In the genomic region with DNA sequence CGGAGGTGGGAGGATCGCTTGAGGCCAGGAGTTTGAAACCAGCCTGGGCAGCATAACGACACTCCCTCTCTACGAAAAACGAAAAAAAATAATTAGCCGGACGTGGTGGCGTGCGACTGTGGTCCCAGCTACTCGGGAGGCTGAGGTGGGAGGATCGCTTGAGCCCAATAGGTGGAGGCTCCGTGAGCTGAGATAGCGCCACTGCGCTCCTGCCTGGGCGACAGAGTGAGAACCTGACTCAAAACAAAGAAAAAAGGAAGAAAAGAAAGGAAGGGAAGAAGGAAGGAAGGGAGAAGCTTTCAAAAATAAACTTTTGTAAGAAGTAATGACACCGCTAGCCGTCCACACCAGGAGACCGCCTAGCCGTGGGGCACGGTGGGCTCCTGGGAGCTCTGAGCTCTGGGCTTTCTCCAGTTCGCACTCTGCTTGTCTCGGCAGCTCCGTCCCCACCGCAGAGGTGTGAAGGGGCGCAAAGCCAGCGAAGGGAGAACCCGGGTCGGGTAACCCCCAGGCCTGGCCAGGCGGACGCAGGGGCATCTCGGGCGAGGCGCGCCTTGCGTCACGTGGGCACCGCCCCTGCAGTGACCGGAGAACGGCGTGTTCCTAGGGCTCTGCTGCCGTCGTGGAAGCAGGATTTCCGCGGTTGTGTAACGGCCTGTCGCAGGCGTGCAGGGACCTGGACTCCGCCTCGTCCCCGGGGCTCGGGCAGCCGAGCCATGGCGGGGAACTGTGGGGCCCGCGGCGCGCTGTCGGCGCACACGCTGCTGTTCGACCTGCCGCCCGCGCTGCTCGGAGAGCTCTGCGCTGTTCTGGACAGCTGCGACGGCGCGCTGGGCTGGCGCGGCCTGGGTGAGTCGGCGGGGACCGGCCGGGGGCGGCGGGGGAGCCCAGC, we compare ENCODE assay signal across 8 cellular contexts. TPM values are rescaled to one million over a fixed set of nuclear protein-coding genes. Genes with fewer than 3 reads are reported as not detected.
DNase-seq lines count a peak whose midpoint lies in the region; ATAC-seq and TF ChIP-seq lines count a peak whose summit lies in the region.

A gene with protein sequence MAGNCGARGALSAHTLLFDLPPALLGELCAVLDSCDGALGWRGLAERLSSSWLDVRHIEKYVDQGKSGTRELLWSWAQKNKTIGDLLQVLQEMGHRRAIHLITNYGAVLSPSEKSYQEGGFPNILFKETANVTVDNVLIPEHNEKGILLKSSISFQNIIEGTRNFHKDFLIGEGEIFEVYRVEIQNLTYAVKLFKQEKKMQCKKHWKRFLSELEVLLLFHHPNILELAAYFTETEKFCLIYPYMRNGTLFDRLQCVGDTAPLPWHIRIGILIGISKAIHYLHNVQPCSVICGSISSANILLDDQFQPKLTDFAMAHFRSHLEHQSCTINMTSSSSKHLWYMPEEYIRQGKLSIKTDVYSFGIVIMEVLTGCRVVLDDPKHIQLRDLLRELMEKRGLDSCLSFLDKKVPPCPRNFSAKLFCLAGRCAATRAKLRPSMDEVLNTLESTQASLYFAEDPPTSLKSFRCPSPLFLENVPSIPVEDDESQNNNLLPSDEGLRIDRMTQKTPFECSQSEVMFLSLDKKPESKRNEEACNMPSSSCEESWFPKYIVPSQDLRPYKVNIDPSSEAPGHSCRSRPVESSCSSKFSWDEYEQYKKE (plus strand): TSS at position 631 of the 892 bp plus-strand sequence. CDS start 86 bp downstream, at position 717.

- TF ChIP-seq CTCF in right atrium auricular region (IDR thresholded peaks at IDR 0.05): no peak

- H3K4me1 ChIP-seq in adipocyte (ENCODE audit: control insufficient read depth, insufficient read depth, low read length) (peaks cover 26% of the 10 kb centered on the region), right atrium auricular region (peaks cover 0 to 19% of the 10 kb centered on the region in 2 donors), rectal smooth muscle tissue (ENCODE audit: control insufficient read depth, insufficient read depth, low read length) (no peaks in the 10 kb centered on the region)

- ATAC-seq in HG02763 (IDR thresholded peaks at IDR 0.05; ENCODE audit: unreplicated experiment): peak; percentile 46

- H3K36me3 ChIP-seq in adipocyte (ENCODE audit: control insufficient read depth, insufficient read depth, low read length, severe bottlenecking) (peaks cover 4% of the 10 kb centered on the region), right atrium auricular region (no peaks in the 10 kb centered on the region), rectal smooth muscle tissue (ENCODE audit: control insufficient read depth, insufficient read depth, low read length) (no peaks in the 10 kb centered on the region)

- H3K9ac ChIP-seq in adipocyte (ENCODE audit: low read length) (peak within 1 kb of the TSS; percentile 90), rectal smooth muscle tissue (ENCODE audit: low read length) (no peak within 1 kb of the TSS)

- H3K27me3 ChIP-seq in adipocyte (replicated peaks; ENCODE audit: control insufficient read depth, insufficient read depth, low read length) (no peaks in the 10 kb centered on the region), right atrium auricular region (no peaks in the 10 kb centered on the region), rectal smooth muscle tissue (ENCODE audit: control insufficient read depth, insufficient read depth, low read length) (peaks cover 5% of the 10 kb centered on the region)

- H3K27ac ChIP-seq in right atrium auricular region: peak within 1 kb of the TSS; percentile 87 to 93
- peak within 1 kb of the TSS; percentile 66 for H3K27ac ChIP-seq in rectal smooth muscle tissue (ENCODE audit: low read depth, low read length)

- no peaks in the 10 kb centered on the region for H3K9me3 ChIP-seq in adipocyte (ENCODE audit: control insufficient read depth, low read length)
- no peaks in the 10 kb centered on the region for H3K9me3 ChIP-seq in right atrium auricular region

- H3K4me3 ChIP-seq in adipocyte (ENCODE audit: low read length): peak within 1 kb of the TSS; percentile 90
- peak within 1 kb of the TSS; percentile 50 to 57 for H3K4me3 ChIP-seq in right atrium auricular region
- H3K4me3 ChIP-seq in rectal smooth muscle tissue (ENCODE audit: low read length): peak within 1 kb of the TSS; percentile 65

- peak; percentile 85 for DNase-seq in SIG-M5 treated with dmso at 0.1 percent for 504 hours (lab: John Stamatoyannopoulos, UW; ENCODE audit: unreplicated experiment)
- no peak for DNase-seq in SIG-M5 (lab: John Stamatoyannopoulos, UW)
- peak; percentile 84 for DNase-seq in NOMO-1 treated with DMSO at 0.1 percent for 48 hours (lab: John Stamatoyannopoulos, UW; ENCODE audit: unreplicated experiment)
- DNase-seq in adipocyte (ENCODE audit: low read depth): peak; percentile 52
- peak; percentile 97 for DNase-seq in right atrium auricular region (ENCODE audit: low spot score)
- DNase-seq in middle frontal gyrus (ENCODE audit: extremely low spot score, low spot score): no peak

RNA-seq across cellular contexts. Expression of the gene that starts here (rescaled TPM):
- total RNA-seq in right atrium auricular region: 10 to 100 TPM; 12.3 to 15.8 TPM

Comparison
In these comparisons a context has a peak if more than half of its experiments do, and no peak if none do; other contexts are left out.
1. DNase-seq: peak in SIG-M5 treated with dmso at 0.1 percent for 504 hours (single experiment), NOMO-1 treated with DMSO at 0.1 percent for 48 hours (single experiment), adipocyte (single experiment) and right atrium auricular region (single experiment); none in SIG-M5 (single experiment) and middle frontal gyrus (single experiment).
2. Peak in every context shown above with its lines, with median percentiles within 50 percentile points of each other: H3K4me3 ChIP-seq.